In genomic region chr16:49399594-49400364, GRCh38 we compare ENCODE assay signal across 1 cellular context.
TF ChIP-seq lines count a peak whose summit lies in the region.

No MANE protein-coding gene starts in this region.

TF ChIP-seq in GM12878, 131 proteins besides CTCF, POLR2A, EP300 and RAD21 (continued from another document and continues in another):
- TF ChIP-seq NKRF (conservative IDR thresholded peaks at IDR 0.05) (no peak), KDM1A (IDR thresholded peaks at IDR 0.05; ENCODE audit: borderline replicate concordance) (no peak), CBFB (IDR thresholded peaks at IDR 0.05; ENCODE audit: low read depth) (peak; percentile 57; the same call in 1 of the 2 replicates), NBN (IDR thresholded peaks at IDR 0.05) (no peak), SRF (IDR thresholded peaks at IDR 0.05; ENCODE audit: low read depth in 2 of 2, low read length in 2 of 2) (no peak), TBL1XR1 (IDR thresholded peaks at IDR 0.05; ENCODE audit: low read depth, low read length) (0 out of 2 replicates have a peak, but pooled peaks have one; percentile 29), TCF3 (IDR thresholded peaks at IDR 0.05; ENCODE audit: borderline replicate concordance, insufficient read depth, low read depth, low read length) (no peak), RUNX3 (IDR thresholded peaks at IDR 0.05; ENCODE audit: low read length) (peak; percentile 96), SKIL (IDR thresholded peaks at IDR 0.05; ENCODE audit: low read depth, poor library complexity, severe bottlenecking) (no peak), SUPT20H (IDR thresholded peaks at IDR 0.05; ENCODE audit: borderline replicate concordance, control insufficient read depth, low read depth, low read length) (no peak), SIN3A (IDR thresholded peaks at IDR 0.05; ENCODE audit: low read depth, low read length) (no peak), NR2C2 (IDR thresholded peaks at IDR 0.05; ENCODE audit: borderline replicate concordance, control insufficient read depth, insufficient read length, low read depth) (no peak), FOXM1 (IDR thresholded peaks at IDR 0.05; ENCODE audit: low read depth, low read length) (peak; percentile 47; the same call in 1 of the 2 replicates), ESRRA (IDR thresholded peaks at IDR 0.05; ENCODE audit: low read length) (no peak), BMI1 (IDR thresholded peaks at IDR 0.05; ENCODE audit: borderline replicate concordance) (no peak), ZNF207 (IDR thresholded peaks at IDR 0.05; ENCODE audit: borderline replicate concordance) (no peak), NFYA (IDR thresholded peaks at IDR 0.05; ENCODE audit: borderline replicate concordance, low read depth, low read length) (no peak), MXI1 (IDR thresholded peaks at IDR 0.05; ENCODE audit: low read depth, low read length) (no peak), RBBP5 (conservative IDR thresholded peaks at IDR 0.05) (no peak), SREBF2 (IDR thresholded peaks at IDR 0.05; ENCODE audit: low read length) (no peak), KAT2A (conservative IDR thresholded peaks at IDR 0.05; ENCODE audit: control insufficient read depth, low read depth, low read length) (no peak), RB1 (IDR thresholded peaks at IDR 0.05; ENCODE audit: borderline replicate concordance) (no peak), SPI1 (IDR thresholded peaks at IDR 0.05; ENCODE audit: borderline replicate concordance, insufficient read depth, low read depth, low read length) (peak; percentile 99), HDAC6 (IDR thresholded peaks at IDR 0.05; ENCODE audit: unreplicated experiment) (no peak), TAF1 (IDR thresholded peaks at IDR 0.05; ENCODE audit: borderline replicate concordance, low read depth, low read length) (no peak), ZZZ3 (IDR thresholded peaks at IDR 0.05; ENCODE audit: control insufficient read depth, insufficient read length, low read depth) (no peak), KLF5 (IDR thresholded peaks at IDR 0.05; ENCODE audit: partially characterized antibody) (no peak), USF2 (IDR thresholded peaks at IDR 0.05; ENCODE audit: borderline replicate concordance, low read depth, low read length) (no peak), MEF2A (IDR thresholded peaks at IDR 0.05; ENCODE audit: insufficient read depth, low read depth, low read length) (0 out of 2 replicates have a peak, but pooled peaks have one; percentile 21), BHLHE40 (IDR thresholded peaks at IDR 0.05; ENCODE audit: borderline replicate concordance in 1 of 2, low read depth in 2 of 2, low read length in 1 of 2) (peak in 1 of 2 experiments; percentile 29; a peak in 1 of 4 replicates), MYC (IDR thresholded peaks at IDR 0.05; ENCODE audit: insufficient read depth, insufficient read length, insufficient replicate concordance, low read length, severe bottlenecking) (no peak), PAX8 (IDR thresholded peaks at IDR 0.05) (no peak), ZNF217 (IDR thresholded peaks at IDR 0.05) (no peak), CBX5 (IDR thresholded peaks at IDR 0.05; ENCODE audit: low read depth) (no peak), EED (IDR thresholded peaks at IDR 0.05; ENCODE audit: low read depth) (peak; percentile 54), BCLAF1 (IDR thresholded peaks at IDR 0.05) (no peak), IKZF2 (IDR thresholded peaks at IDR 0.05) (peak; percentile 44 to 59; a peak in 3 of 4 replicates)
- TF ChIP-seq, protein P1, sequence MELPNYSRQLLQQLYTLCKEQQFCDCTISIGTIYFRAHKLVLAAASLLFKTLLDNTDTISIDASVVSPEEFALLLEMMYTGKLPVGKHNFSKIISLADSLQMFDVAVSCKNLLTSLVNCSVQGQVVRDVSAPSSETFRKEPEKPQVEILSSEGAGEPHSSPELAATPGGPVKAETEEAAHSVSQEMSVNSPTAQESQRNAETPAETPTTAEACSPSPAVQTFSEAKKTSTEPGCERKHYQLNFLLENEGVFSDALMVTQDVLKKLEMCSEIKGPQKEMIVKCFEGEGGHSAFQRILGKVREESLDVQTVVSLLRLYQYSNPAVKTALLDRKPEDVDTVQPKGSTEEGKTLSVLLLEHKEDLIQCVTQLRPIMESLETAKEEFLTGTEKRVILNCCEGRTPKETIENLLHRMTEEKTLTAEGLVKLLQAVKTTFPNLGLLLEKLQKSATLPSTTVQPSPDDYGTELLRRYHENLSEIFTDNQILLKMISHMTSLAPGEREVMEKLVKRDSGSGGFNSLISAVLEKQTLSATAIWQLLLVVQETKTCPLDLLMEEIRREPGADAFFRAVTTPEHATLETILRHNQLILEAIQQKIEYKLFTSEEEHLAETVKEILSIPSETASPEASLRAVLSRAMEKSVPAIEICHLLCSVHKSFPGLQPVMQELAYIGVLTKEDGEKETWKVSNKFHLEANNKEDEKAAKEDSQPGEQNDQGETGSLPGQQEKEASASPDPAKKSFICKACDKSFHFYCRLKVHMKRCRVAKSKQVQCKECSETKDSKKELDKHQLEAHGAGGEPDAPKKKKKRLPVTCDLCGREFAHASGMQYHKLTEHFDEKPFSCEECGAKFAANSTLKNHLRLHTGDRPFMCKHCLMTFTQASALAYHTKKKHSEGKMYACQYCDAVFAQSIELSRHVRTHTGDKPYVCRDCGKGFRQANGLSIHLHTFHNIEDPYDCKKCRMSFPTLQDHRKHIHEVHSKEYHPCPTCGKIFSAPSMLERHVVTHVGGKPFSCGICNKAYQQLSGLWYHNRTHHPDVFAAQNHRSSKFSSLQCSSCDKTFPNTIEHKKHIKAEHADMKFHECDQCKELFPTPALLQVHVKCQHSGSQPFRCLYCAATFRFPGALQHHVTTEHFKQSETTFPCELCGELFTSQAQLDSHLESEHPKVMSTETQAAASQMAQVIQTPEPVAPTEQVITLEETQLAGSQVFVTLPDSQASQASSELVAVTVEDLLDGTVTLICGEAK (IDR thresholded peaks at IDR 0.05; ENCODE audit: borderline replicate concordance), result no peak
- TF ChIP-seq, protein P2, sequence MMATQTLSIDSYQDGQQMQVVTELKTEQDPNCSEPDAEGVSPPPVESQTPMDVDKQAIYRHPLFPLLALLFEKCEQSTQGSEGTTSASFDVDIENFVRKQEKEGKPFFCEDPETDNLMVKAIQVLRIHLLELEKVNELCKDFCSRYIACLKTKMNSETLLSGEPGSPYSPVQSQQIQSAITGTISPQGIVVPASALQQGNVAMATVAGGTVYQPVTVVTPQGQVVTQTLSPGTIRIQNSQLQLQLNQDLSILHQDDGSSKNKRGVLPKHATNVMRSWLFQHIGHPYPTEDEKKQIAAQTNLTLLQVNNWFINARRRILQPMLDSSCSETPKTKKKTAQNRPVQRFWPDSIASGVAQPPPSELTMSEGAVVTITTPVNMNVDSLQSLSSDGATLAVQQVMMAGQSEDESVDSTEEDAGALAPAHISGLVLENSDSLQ (IDR thresholded peaks at IDR 0.05), result no peak
- TF ChIP-seq, protein P3, sequence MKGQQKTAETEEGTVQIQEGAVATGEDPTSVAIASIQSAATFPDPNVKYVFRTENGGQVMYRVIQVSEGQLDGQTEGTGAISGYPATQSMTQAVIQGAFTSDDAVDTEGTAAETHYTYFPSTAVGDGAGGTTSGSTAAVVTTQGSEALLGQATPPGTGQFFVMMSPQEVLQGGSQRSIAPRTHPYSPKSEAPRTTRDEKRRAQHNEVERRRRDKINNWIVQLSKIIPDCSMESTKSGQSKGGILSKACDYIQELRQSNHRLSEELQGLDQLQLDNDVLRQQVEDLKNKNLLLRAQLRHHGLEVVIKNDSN (IDR thresholded peaks at IDR 0.05; ENCODE audit: borderline replicate concordance, extremely low read length, insufficient read depth, low read depth, low read length), result no peak
- TF ChIP-seq, protein P4, sequence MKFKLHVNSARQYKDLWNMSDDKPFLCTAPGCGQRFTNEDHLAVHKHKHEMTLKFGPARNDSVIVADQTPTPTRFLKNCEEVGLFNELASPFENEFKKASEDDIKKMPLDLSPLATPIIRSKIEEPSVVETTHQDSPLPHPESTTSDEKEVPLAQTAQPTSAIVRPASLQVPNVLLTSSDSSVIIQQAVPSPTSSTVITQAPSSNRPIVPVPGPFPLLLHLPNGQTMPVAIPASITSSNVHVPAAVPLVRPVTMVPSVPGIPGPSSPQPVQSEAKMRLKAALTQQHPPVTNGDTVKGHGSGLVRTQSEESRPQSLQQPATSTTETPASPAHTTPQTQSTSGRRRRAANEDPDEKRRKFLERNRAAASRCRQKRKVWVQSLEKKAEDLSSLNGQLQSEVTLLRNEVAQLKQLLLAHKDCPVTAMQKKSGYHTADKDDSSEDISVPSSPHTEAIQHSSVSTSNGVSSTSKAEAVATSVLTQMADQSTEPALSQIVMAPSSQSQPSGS (IDR thresholded peaks at IDR 0.05; ENCODE audit: low read length), result peak; percentile 68; the same call in 1 of the 2 replicates
- TF ChIP-seq, protein P5, sequence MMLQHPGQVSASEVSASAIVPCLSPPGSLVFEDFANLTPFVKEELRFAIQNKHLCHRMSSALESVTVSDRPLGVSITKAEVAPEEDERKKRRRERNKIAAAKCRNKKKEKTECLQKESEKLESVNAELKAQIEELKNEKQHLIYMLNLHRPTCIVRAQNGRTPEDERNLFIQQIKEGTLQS (IDR thresholded peaks at IDR 0.05; ENCODE audit: borderline replicate concordance, extremely low read depth, low read depth, low read length), result no peak
- TF ChIP-seq, protein P6, sequence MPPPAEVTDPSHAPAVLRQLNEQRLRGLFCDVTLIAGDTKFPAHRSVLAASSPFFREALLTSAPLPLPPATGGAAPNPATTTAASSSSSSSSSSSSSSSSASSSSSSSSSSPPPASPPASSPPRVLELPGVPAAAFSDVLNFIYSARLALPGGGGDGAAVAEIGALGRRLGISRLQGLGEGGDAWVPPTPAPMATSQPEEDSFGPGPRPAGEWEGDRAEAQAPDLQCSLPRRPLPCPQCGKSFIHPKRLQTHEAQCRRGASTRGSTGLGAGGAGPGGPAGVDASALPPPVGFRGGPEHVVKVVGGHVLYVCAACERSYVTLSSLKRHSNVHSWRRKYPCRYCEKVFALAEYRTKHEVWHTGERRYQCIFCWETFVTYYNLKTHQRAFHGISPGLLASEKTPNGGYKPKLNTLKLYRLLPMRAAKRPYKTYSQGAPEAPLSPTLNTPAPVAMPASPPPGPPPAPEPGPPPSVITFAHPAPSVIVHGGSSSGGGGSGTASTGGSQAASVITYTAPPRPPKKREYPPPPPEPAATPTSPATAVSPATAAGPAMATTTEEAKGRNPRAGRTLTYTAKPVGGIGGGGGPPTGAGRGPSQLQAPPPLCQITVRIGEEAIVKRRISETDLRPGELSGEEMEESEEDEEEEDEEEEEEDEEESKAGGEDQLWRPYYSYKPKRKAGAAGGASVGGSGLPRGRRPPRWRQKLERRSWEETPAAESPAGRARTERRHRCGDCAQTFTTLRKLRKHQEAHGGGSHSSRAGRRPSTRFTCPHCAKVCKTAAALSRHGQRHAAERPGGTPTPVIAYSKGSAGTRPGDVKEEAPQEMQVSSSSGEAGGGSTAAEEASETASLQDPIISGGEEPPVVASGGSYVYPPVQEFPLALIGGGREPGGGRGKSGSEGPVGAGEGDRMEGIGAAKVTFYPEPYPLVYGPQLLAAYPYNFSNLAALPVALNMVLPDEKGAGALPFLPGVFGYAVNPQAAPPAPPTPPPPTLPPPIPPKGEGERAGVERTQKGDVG (CRISPR knock-in tag; IDR thresholded peaks at IDR 0.05), result no peak
